ENCODE assay signal across 10 cellular contexts in the genomic region with DNA sequence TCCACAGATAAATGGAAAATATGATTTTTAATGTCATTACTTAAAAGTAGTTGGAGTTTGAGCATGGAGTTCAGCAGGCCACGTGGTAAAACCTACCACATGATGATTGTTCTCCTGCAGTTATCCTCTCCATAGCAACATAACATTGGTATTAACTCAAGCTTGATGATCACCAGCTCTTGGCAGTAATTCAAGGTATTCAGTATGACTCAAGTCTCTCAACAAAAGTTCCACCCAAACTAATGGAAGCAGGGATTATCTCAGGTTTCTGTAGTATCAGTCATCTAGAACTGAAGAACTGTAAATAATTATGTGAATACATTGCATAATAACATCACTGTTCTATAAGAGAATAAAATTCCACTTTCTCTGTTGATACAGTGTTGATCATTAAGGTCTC. TPM values are rescaled to one million over a fixed set of nuclear protein-coding genes. Genes with fewer than 3 reads are reported as not detected.
DNase-seq lines count a peak whose midpoint lies in the region; ATAC-seq and TF ChIP-seq lines count a peak whose summit lies in the region.
"Had no signal": no experiment of that assay in that cellular context is flagged by ENCODE, and none has a peak within 500 bp of the region (broad histone marks: within the 10 kb centered on the region; RNA-seq: fewer than 3 reads in every experiment).

No MANE protein-coding gene starts in this region.

- no peak for TF ChIP-seq CTCF in epithelial cell of esophagus (IDR thresholded peaks at IDR 0.05; ENCODE audit: insufficient read depth, low read depth, low read length, missing control alignments)
- no peak for TF ChIP-seq CTCF in dorsolateral prefrontal cortex (IDR thresholded peaks at IDR 0.05 in 54 of 56, conservative IDR thresholded peaks at IDR 0.05 in 2 of 56; ENCODE audit: low read depth in 1 of 56, partially characterized antibody in 56 of 56)

- ATAC-seq in GM18519 (IDR thresholded peaks at IDR 0.05; ENCODE audit: low FRiP score, unreplicated experiment) = no peak

- intact Hi-C loops in dorsolateral prefrontal cortex (cut with DNase I) = no loop called here

- peak; percentile 44 for DNase-seq in DMS 273 (lab: John Stamatoyannopoulos, UW; ENCODE audit: unreplicated experiment)
- peak; percentile 15 for DNase-seq in NCI-H1436 treated with DMSO at 0.1 percent for 48 hours (lab: John Stamatoyannopoulos, UW)
- peak; percentile 99 for DNase-seq in epithelial cell of esophagus (ENCODE audit: low read depth)
- peak; percentile 99 for DNase-seq in non-pigmented ciliary epithelial cell (ENCODE audit: low read depth)
- DNase-seq in KG1 (lab: John Stamatoyannopoulos, UW) = no peak
- no peak for DNase-seq in NOMO-1 treated with DMSO at 0.1 percent for 48 hours (lab: John Stamatoyannopoulos, UW; ENCODE audit: unreplicated experiment)
- DNase-seq in dorsolateral prefrontal cortex = no peak
- DNase-seq: NCI-H187 had no signal

- H3K27me3 ChIP-seq in dorsolateral prefrontal cortex = no peaks in the 10 kb centered on the region

- no peak overlapping the region for H3K27ac ChIP-seq in dorsolateral prefrontal cortex

- H3K4me3 ChIP-seq in epithelial cell of esophagus (ENCODE audit: low read length) (no peak overlapping the region), dorsolateral prefrontal cortex (no peak overlapping the region)

RNA-seq across cellular contexts. Expression of a gene that starts 22.9 kb away (rescaled TPM):
- total RNA-seq in dorsolateral prefrontal cortex = not detected
- total RNA-seq: activated CD8-positive, alpha-beta memory T cell treated with anti-CD3 and anti-CD28 coated beads for 36 hours had no signal

Comparison
In these comparisons a context has a peak if more than half of its experiments do, and no peak if none do; other contexts are left out.
1. DNase-seq: peak in DMS 273 (single experiment), NCI-H1436 treated with DMSO at 0.1 percent for 48 hours (single experiment), epithelial cell of esophagus (single experiment) and non-pigmented ciliary epithelial cell (single experiment); none in KG1 (single experiment), NOMO-1 treated with DMSO at 0.1 percent for 48 hours (single experiment) and dorsolateral prefrontal cortex (0 of 10).